Comparison of ENCODE assay signal across 18 cellular contexts in the genomic region with DNA sequence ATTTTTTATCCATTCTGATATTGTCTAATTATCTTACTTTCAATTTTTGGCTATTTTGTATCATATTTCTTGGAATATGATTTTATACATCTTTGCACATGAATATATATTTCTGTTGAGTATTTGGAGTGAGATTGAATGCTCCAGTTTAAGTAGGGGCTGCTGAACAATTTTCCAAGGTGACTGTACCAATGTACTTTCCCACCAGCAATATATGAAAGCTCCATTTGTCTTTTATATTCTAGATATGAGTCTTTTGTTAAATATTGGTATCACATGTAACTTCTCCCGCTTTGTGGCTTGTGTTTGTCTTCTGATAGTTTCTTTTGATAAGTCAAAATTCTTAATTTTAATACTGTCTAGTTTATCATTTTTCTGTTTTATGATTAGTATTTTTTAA.
DNase-seq lines count a peak whose midpoint lies in the region; ATAC-seq, FAIRE-seq and TF ChIP-seq lines count a peak whose summit lies in the region.
"Had no signal": no experiment of that assay in that cellular context is flagged by ENCODE, and none has a peak within 500 bp of the region (broad histone marks: within the 10 kb centered on the region; RNA-seq: fewer than 3 reads in every experiment).

No MANE protein-coding gene starts in this region.

- H3K79me2 ChIP-seq in GM12878 (ENCODE audit: control insufficient read depth, insufficient read depth, low read length) = no peaks in the 10 kb centered on the region

- BruUV-seq in GM12878 (replicated peaks; lab: Mats Ljungman, UMichigan) = no TSS peak

- no peak for TF ChIP-seq CTCF in GM12878 (IDR thresholded peaks at IDR 0.05 in 2 of 3, conservative IDR thresholded peaks at IDR 0.05 in 1 of 3; ENCODE audit: control insufficient read depth in 2 of 3, extremely low read depth in 1 of 3, insufficient read depth in 1 of 3, low read depth in 3 of 3, low read length in 3 of 3)

- H3K36me3 ChIP-seq in GM12878 (ENCODE audit: control insufficient read depth in 2 of 2, insufficient read depth in 2 of 2, low read length in 1 of 2) = no peaks in the 10 kb centered on the region
- H3K36me3 ChIP-seq: HAP-1 had no signal

- no peaks in the 10 kb centered on the region; the same call in 2 of the 3 replicates for H3K9me3 ChIP-seq in GM12878 (replicated peaks; ENCODE audit: control insufficient read depth, insufficient read depth, low read length)
- H3K9me3 ChIP-seq: HAP-1 had no signal

- FAIRE-seq in GM12878 (lab: Jason Lieb, UNC) = no peak
- FAIRE-seq: GM12892, H54 had no signal

- CTCF ChIA-PET in GM12878 (lab: Yijun Ruan, JAX) = interaction anchor here (1.8 to 2.1 kb wide), 2 partner anchors 9 to 12 kb away, joined by 4 to 6 read pairs; no protein-coding TSS in a partner anchor

- H3K27me3 ChIP-seq in GM12878 (replicated peaks in 1 of 2; ENCODE audit: control insufficient read depth in 2 of 2, insufficient read depth in 2 of 2, low read length in 1 of 2) = no peaks in the 10 kb centered on the region

- H3K4me1 ChIP-seq in GM12878 (ENCODE audit: control insufficient read depth, insufficient read depth, low read length) = no peaks in the 10 kb centered on the region
- H3K4me1 ChIP-seq: HAP-1 had no signal

- no peak for TF ChIP-seq EP300 in GM12878 (IDR thresholded peaks at IDR 0.05; ENCODE audit: borderline replicate concordance in 1 of 2, control insufficient read depth in 1 of 2, low read depth in 2 of 2, low read length in 2 of 2)

- H3K36me3 Mint-ChIP-seq in activated T-cell treated with anti-CD3 and anti-CD28 coated beads, Interleukin-2, amount 50 U/mL, for 4 hours (ENCODE audit: insufficient read depth) = no peaks in the 10 kb centered on the region
- H3K36me3 Mint-ChIP-seq: CD4-positive, alpha-beta memory T cell had no signal

- H3K4me1 Mint-ChIP-seq in activated T-cell treated with anti-CD3 and anti-CD28 coated beads, Interleukin-2, amount 50 U/mL, for 4 hours (ENCODE audit: low read depth) = peaks cover 1% of the 10 kb centered on the region
- H3K4me1 Mint-ChIP-seq: CD4-positive, alpha-beta memory T cell had no signal

- POLR2A ChIA-PET in GM12878 (lab: Charles Lee) = interaction anchor here (0.6 to 0.9 kb wide), 2 partner anchors 9 to 803 kb away, joined by 3 read pairs; no protein-coding TSS in a partner anchor

- no peaks in the 10 kb centered on the region for H3K9me3 Mint-ChIP-seq in activated T-cell treated with anti-CD3 and anti-CD28 coated beads, Interleukin-2, amount 50 U/mL, for 4 hours
- H3K9me3 Mint-ChIP-seq: HFFc6 had no signal

- RAD21 ChIA-PET in GM12878 (lab: Charles Lee; ENCODE audit: unreplicated experiment) = interaction anchor here (0.8 kb wide), 1 partner anchor 58 kb away, joined by 3 read pairs; no protein-coding TSS in a partner anchor

- no peak overlapping the region for H2AFZ ChIP-seq in GM12878 (ENCODE audit: control insufficient read depth, low read depth, low read length)

- H3K4me2 ChIP-seq in GM12878 (ENCODE audit: control insufficient read depth, insufficient read depth) = no peak overlapping the region

- ATAC-seq in activated T-cell treated with anti-CD3 and anti-CD28 coated beads, Interleukin-2, amount 50 U/mL, for 4 hours = peak; percentile 25 to 43
- ATAC-seq in HG02852 (IDR thresholded peaks at IDR 0.05; ENCODE audit: unreplicated experiment) (peak; percentile 45), GM12878 (peak; percentile 50)

- H3K4me3 Mint-ChIP-seq in activated T-cell treated with anti-CD3 and anti-CD28 coated beads, Interleukin-2, amount 50 U/mL, for 4 hours = no peak overlapping the region
- H3K4me3 Mint-ChIP-seq: CD4-positive, alpha-beta memory T cell; HFFc6 had no signal

- H3K4me3 ChIP-seq in GM12878 = no peak overlapping the region
- H3K4me3 ChIP-seq: HAP-1 had no signal

- H3K27ac ChIP-seq in GM12878 (ENCODE audit: control insufficient read depth, insufficient read depth) = no peak overlapping the region
- no peak overlapping the region for H3K27ac ChIP-seq in substantia nigra (ENCODE audit: low read depth, low read length, poor library complexity, severe bottlenecking)

- intact Hi-C loops in GM12878 (cut with micrococcal nuclease; ENCODE audit: unreplicated experiment) = no loop called here

- SMC1A ChIA-PET in GM12878 (lab: Charles Lee; ENCODE audit: uncharacterized antibody, unreplicated experiment) = interaction anchor here (0.7 to 2.1 kb wide), 7 partner anchors 9 to 217 kb away, joined by 3 to 8 read pairs (median 4); no protein-coding TSS in a partner anchor

- in situ Hi-C loops in GM12878 (cut with MboI) = no loop called here

- WGBS in GM12878 (ENCODE audit: insufficient coverage, insufficient replicate concordance, low lambda C conversion rate, missing lambda C conversion rate) = 0% methylated on average over 1 of the region's 1 CpG

- TF ChIP-seq POLR2A in GM12878 (IDR thresholded peaks at IDR 0.05; ENCODE audit: low read depth, low read length) = no peak

- no peak overlapping the region for H3K9ac ChIP-seq in GM12878 (ENCODE audit: control insufficient read depth, insufficient read depth, low read length)

- no peaks in the 10 kb centered on the region for H4K20me1 ChIP-seq in GM12878 (ENCODE audit: control insufficient read depth, insufficient read depth)

- H3K27me3 Mint-ChIP-seq in activated T-cell treated with anti-CD3 and anti-CD28 coated beads, Interleukin-2, amount 50 U/mL, for 4 hours (ENCODE audit: low read depth) = no peaks in the 10 kb centered on the region

- TF ChIP-seq RAD21 in GM12878 (IDR thresholded peaks at IDR 0.05; ENCODE audit: insufficient read depth, low read depth, low read length) = no peak

- DNase-seq in activated T-cell treated with anti-CD3 and anti-CD28 coated beads, Interleukin-2, amount 50 U/mL, for 4 hours = no peak
- no peak for DNase-seq in activated T-cell treated with anti-CD3 and anti-CD28 coated beads, Interleukin-2, amount 50 U/mL, for 48 hours
- no peak for DNase-seq in GM12878 (ENCODE audit: low read depth, low spot score)
- DNase-seq in substantia nigra (lab: John Stamatoyannopoulos, UW) = no peak
- DNase-seq in iPS-NIHi7 (ENCODE audit: extremely low spot score) = no peak
- DNase-seq: C1 segment of cervical spinal cord; Calu3; CD4-positive, alpha-beta memory T cell; COR-L47; DMS53; DMS79 treated with DMSO at 0.1 percent for 48 hours; GF-D8; GOT3; HFFc6 had no signal

TF ChIP-seq in GM12878, 131 proteins besides CTCF, POLR2A, EP300 and RAD21:
- TF ChIP-seq JUNB (IDR thresholded peaks at IDR 0.05) (peak; percentile 57), STAT3 (IDR thresholded peaks at IDR 0.05; ENCODE audit: low read depth, low read length) (no peak)
